Comparison of ENCODE assay signal across 29 cellular contexts in the genomic region with DNA sequence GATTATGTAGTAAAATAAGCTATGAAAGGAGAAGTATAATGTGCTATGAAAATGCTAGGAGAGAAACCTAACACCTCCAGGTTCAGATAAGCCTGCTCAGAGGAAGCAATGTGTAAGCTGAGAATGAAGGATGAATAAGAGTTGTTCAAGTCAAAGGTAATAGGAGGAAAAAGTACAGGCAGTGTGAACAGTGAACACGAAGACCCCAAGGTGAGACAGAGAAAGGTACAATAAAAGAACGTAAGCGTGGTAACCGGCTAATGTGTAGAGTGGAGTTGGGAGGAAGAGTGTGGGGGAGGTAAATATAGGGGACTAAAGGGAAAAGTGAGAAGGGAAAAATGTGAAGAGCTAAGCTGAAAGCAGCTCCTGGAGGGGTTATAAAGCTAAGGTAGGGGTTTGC.
"Had no signal": no experiment of that assay in that cellular context is flagged by ENCODE, and none has a peak within 500 bp of the region (broad histone marks: within the 10 kb centered on the region; RNA-seq: fewer than 3 reads in every experiment).

No MANE protein-coding gene starts in this region.

- H3K27me3 Mint-ChIP-seq: activated CD4-positive, alpha-beta memory T cell treated with anti-CD3 and anti-CD28 coated beads, Interleukin-2, amount 10 ng/mL, durations not matched to agents 7 days and 5 days; activated CD4-positive, alpha-beta T cell treated with anti-CD3 and anti-CD28 coated beads, Interleukin-2, amount 10 ng/mL, durations not matched to agents 7 days and 5 days; activated CD8-positive, alpha-beta memory T cell treated with anti-CD3 and anti-CD28 coated beads, Interleukin-2, amount 10 ng/mL, durations not matched to agents 7 days and 5 days; activated naive CD4-positive, alpha-beta T cell treated with anti-CD3 and anti-CD28 coated beads, Interleukin-2, amount 50 U/mL, for 24 hours; brain; effector memory CD8-positive, alpha-beta T cell; naive B cell had no signal

- FAIRE-seq: endothelial cell of umbilical vein, TTC549 had no signal

- H3K9me3 Mint-ChIP-seq: activated CD4-positive, alpha-beta memory T cell treated with anti-CD3 and anti-CD28 coated beads, Interleukin-2, amount 10 ng/mL, durations not matched to agents 7 days and 5 days; activated CD4-positive, alpha-beta T cell treated with anti-CD3 and anti-CD28 coated beads, Interleukin-2, amount 10 ng/mL, durations not matched to agents 7 days and 5 days; activated naive CD4-positive, alpha-beta T cell treated with anti-CD3 and anti-CD28 coated beads, Interleukin-2, amount 50 U/mL, for 24 hours; brain; effector memory CD8-positive, alpha-beta T cell; naive B cell had no signal

- H3K27ac Mint-ChIP-seq: activated CD4-positive, alpha-beta memory T cell treated with anti-CD3 and anti-CD28 coated beads, Interleukin-2, amount 10 ng/mL, durations not matched to agents 7 days and 5 days; activated CD4-positive, alpha-beta T cell treated with anti-CD3 and anti-CD28 coated beads, Interleukin-2, amount 10 ng/mL, durations not matched to agents 7 days and 5 days; activated CD8-positive, alpha-beta memory T cell treated with anti-CD3 and anti-CD28 coated beads, Interleukin-2, amount 10 ng/mL, durations not matched to agents 7 days and 5 days; activated naive CD4-positive, alpha-beta T cell treated with anti-CD3 and anti-CD28 coated beads, Interleukin-2, amount 50 U/mL, for 24 hours; brain; effector memory CD8-positive, alpha-beta T cell had no signal

- H3K4me1 ChIP-seq: ascending aorta, gastroesophageal sphincter, right atrium auricular region, suprapubic skin, tibial nerve had no signal

- H3K4me3 Mint-ChIP-seq: activated CD4-positive, alpha-beta memory T cell treated with anti-CD3 and anti-CD28 coated beads, Interleukin-2, amount 10 ng/mL, durations not matched to agents 7 days and 5 days; activated CD4-positive, alpha-beta T cell treated with anti-CD3 and anti-CD28 coated beads, Interleukin-2, amount 10 ng/mL, durations not matched to agents 7 days and 5 days; activated CD8-positive, alpha-beta memory T cell treated with anti-CD3 and anti-CD28 coated beads, Interleukin-2, amount 10 ng/mL, durations not matched to agents 7 days and 5 days; activated naive CD4-positive, alpha-beta T cell treated with anti-CD3 and anti-CD28 coated beads, Interleukin-2, amount 50 U/mL, for 24 hours; brain; effector memory CD8-positive, alpha-beta T cell; naive B cell had no signal

- H3K4me3 ChIP-seq: ascending aorta, cardiac muscle cell, gastroesophageal sphincter, hepatocyte, right atrium auricular region, smooth muscle cell, suprapubic skin, tibial nerve had no signal

- H3K4me1 Mint-ChIP-seq: activated CD4-positive, alpha-beta memory T cell treated with anti-CD3 and anti-CD28 coated beads, Interleukin-2, amount 10 ng/mL, durations not matched to agents 7 days and 5 days; activated CD4-positive, alpha-beta T cell treated with anti-CD3 and anti-CD28 coated beads, Interleukin-2, amount 10 ng/mL, durations not matched to agents 7 days and 5 days; activated CD8-positive, alpha-beta memory T cell treated with anti-CD3 and anti-CD28 coated beads, Interleukin-2, amount 10 ng/mL, durations not matched to agents 7 days and 5 days; brain had no signal

- H3K27ac ChIP-seq: ascending aorta, cardiac muscle cell, gastroesophageal sphincter, hepatocyte, right atrium auricular region, suprapubic skin, tibial nerve had no signal

- H3K9me3 ChIP-seq: ascending aorta, gastroesophageal sphincter, right atrium auricular region, suprapubic skin, tibial nerve had no signal

- DNase-seq: activated CD4-positive, alpha-beta memory T cell treated with anti-CD3 and anti-CD28 coated beads, Interleukin-2, amount 10 ng/mL, durations not matched to agents 7 days and 5 days; activated CD4-positive, alpha-beta T cell treated with anti-CD3 and anti-CD28 coated beads for 1 hour; activated CD4-positive, alpha-beta T cell treated with anti-CD3 and anti-CD28 coated beads, Interleukin-2, amount 10 ng/mL, durations not matched to agents 7 days and 5 days; activated CD8-positive, alpha-beta memory T cell treated with anti-CD3 and anti-CD28 coated beads, Interleukin-2, amount 10 ng/mL, durations not matched to agents 7 days and 5 days; activated gamma-delta T cell; cerebellar nuclear complex; cortex of kidney; effector memory CD8-positive, alpha-beta T cell; left cardiac atrium; mammary epithelial cell; naive B cell; nucleus accumbens; stimulated activated CD4-positive, alpha-beta T cell treated with anti-CD3 and anti-CD28 coated beads, Interleukin-1b, Interleukin-23, amount 100 ng/mL, for 48 hours; stimulated activated CD4-positive, alpha-beta T cell treated with anti-CD3 and anti-CD28 coated beads, Interleukin-4, amount 100 ng/mL, for 4 hours; stimulated activated CD8-positive, alpha-beta memory T cell treated with anti-CD3 and anti-CD28 coated beads, Interleukin-4, amount 100 ng/mL, for 48 hours; stimulated activated naive CD4-positive, alpha-beta T cell; T-helper 9 cell had no signal

- ATAC-seq: activated CD8-positive, alpha-beta memory T cell treated with anti-CD3 and anti-CD28 coated beads, Interleukin-2, amount 10 ng/mL, durations not matched to agents 7 days and 5 days; effector memory CD8-positive, alpha-beta T cell; gastroesophageal sphincter; left cardiac atrium had no signal

- H3K27me3 ChIP-seq: ascending aorta, cardiac muscle cell, gastroesophageal sphincter, hepatocyte, right atrium auricular region, suprapubic skin, tibial nerve had no signal
